In genomic region chr10:46291817-46292572, GRCh38 we compare ENCODE assay signal across 19 cellular contexts. TPM values are rescaled to one million over a fixed set of nuclear protein-coding genes. Genes with fewer than 3 reads are reported as not detected.
A peak's percentile ranks its signal among the peaks of the same experiment; 100 is the strongest.
DNase-seq lines count a peak whose midpoint lies in the region; ATAC-seq and TF ChIP-seq lines count a peak whose summit lies in the region.
"Had no signal": no experiment of that assay in that cellular context is flagged by ENCODE, and none has a peak within 500 bp of the region (broad histone marks: within the 10 kb centered on the region; RNA-seq: fewer than 3 reads in every experiment).

No MANE protein-coding gene starts in this region.

- no peak overlapping the region for H3K27ac Mint-ChIP-seq in endodermal cell
- H3K27ac Mint-ChIP-seq in progenitor cell of endocrine pancreas = peak overlapping the region; percentile 76
- H3K27ac Mint-ChIP-seq: mesothelial cell of epicardium had no signal

- H4K91ac ChIP-seq in IMR-90 (ENCODE audit: insufficient read depth, low read depth, low read length) = no peak overlapping the region

- H3K9ac ChIP-seq in IMR-90 (ENCODE audit: low read depth, low read length) (no peak overlapping the region), endodermal cell (ENCODE audit: extremely low read depth, low read length, poor library complexity, severe bottlenecking) (no peak overlapping the region)

- H3K36me3 ChIP-seq in IMR-90 (ENCODE audit: control insufficient read depth, insufficient read depth, low read length) (no peaks in the 10 kb centered on the region), endodermal cell (ENCODE audit: control insufficient read depth, insufficient read depth, low read length) (no peaks in the 10 kb centered on the region)
- H3K36me3 ChIP-seq: HAP-1 had no signal

- no peak overlapping the region for H2AFZ ChIP-seq in IMR-90 (replicated peaks; ENCODE audit: low read length, poor library complexity)

- H3K4me2 ChIP-seq in IMR-90 (ENCODE audit: low read depth, low read length) = no peak overlapping the region

- dilution Hi-C loops in IMR-90 (cut with HindIII; ENCODE audit: low sequenced_read_pairs, unreplicated experiment) = no loop called here

- ATAC-seq in IMR-90 (ENCODE audit: low read depth) = no peak
- ATAC-seq: activated naive CD4-positive, alpha-beta T cell treated with anti-CD3 and anti-CD28 coated beads, Interleukin-2, amount 50 U/mL, for 72 hours had no signal

- no peak overlapping the region for H2BK120ac ChIP-seq in IMR-90 (ENCODE audit: low read depth, low read length)

- no peaks in the 10 kb centered on the region for H3K9me3 ChIP-seq in IMR-90 (ENCODE audit: control insufficient read depth, insufficient read depth, low read length)
- no peaks in the 10 kb centered on the region for H3K9me3 ChIP-seq in endodermal cell (ENCODE audit: control insufficient read depth, low read length)
- H3K9me3 ChIP-seq: HAP-1 had no signal

- no peaks in the 10 kb centered on the region for H3K79me1 ChIP-seq in IMR-90 (ENCODE audit: low read depth in 1 of 2, low read length in 2 of 2)

- WGBS in IMR-90 (ENCODE audit: extremely low coverage in 2 of 2, insufficient read length in 1 of 2), 2 experiments = 59% methylated on average over 3 of the region's 10 CpGs; no CpG with 5 or more reads in 1 of the 2 experiments
- WGBS in endodermal cell (ENCODE audit: insufficient coverage in 1 of 2, insufficient read length in 1 of 2), 2 experiments = 68 to 74% methylated on average over 5 to 10 of the region's 10 CpGs

- H3K9me1 ChIP-seq in IMR-90 (ENCODE audit: insufficient read depth, low read length) = peaks cover 7% of the 10 kb centered on the region; the same call in 1 of the 2 replicates

- H3K4me3 Mint-ChIP-seq in endodermal cell = no peak overlapping the region
- no peak overlapping the region for H3K4me3 Mint-ChIP-seq in progenitor cell of endocrine pancreas (ENCODE audit: low read depth)
- H3K4me3 Mint-ChIP-seq: mesothelial cell of epicardium had no signal

- no peaks in the 10 kb centered on the region for H3K36me3 Mint-ChIP-seq in endodermal cell (ENCODE audit: low read depth)
- H3K36me3 Mint-ChIP-seq in progenitor cell of endocrine pancreas (ENCODE audit: insufficient read depth) = no peaks in the 10 kb centered on the region
- H3K36me3 Mint-ChIP-seq: activated naive CD4-positive, alpha-beta T cell treated with anti-CD3 and anti-CD28 coated beads, Interleukin-2, amount 50 U/mL, for 72 hours; mesothelial cell of epicardium had no signal

- no peak overlapping the region for H3K14ac ChIP-seq in IMR-90 (replicated peaks; ENCODE audit: low read depth, low read length)

- BruUV-seq in IMR-90 (replicated peaks; lab: Mats Ljungman, UMichigan) = no TSS peak

- H3K4me1 Mint-ChIP-seq in endodermal cell = peaks cover 16% of the 10 kb centered on the region
- no peaks in the 10 kb centered on the region for H3K4me1 Mint-ChIP-seq in progenitor cell of endocrine pancreas (ENCODE audit: low read depth)
- H3K4me1 Mint-ChIP-seq: mesothelial cell of epicardium had no signal

- no peak overlapping the region for H3K4me3 ChIP-seq in IMR-90 (ENCODE audit: insufficient read depth, low read depth, low read length)
- no peak overlapping the region for H3K4me3 ChIP-seq in endodermal cell (ENCODE audit: low read length)
- H3K4me3 ChIP-seq: HAP-1 had no signal

- H3K27me3 Mint-ChIP-seq in endodermal cell (ENCODE audit: insufficient read depth) (peaks cover 2% of the 10 kb centered on the region), progenitor cell of endocrine pancreas (peaks cover 56% of the 10 kb centered on the region)

- H3K4ac ChIP-seq in IMR-90 (ENCODE audit: low read depth, low read length) = no peak overlapping the region; the same call in 1 of the 2 replicates

- H2AK9ac ChIP-seq in IMR-90 (replicated peaks; ENCODE audit: low read depth, low read length, poor library complexity) = peak overlapping the region; percentile 18

- TF ChIP-seq CTCF in IMR-90 (conservative IDR thresholded peaks at IDR 0.05; ENCODE audit: low read depth, low read length) (no peak), endodermal cell (conservative IDR thresholded peaks at IDR 0.05) (no peak), progenitor cell of endocrine pancreas (IDR thresholded peaks at IDR 0.05; ENCODE audit: unreplicated experiment) (no peak)

- no peak for TF ChIP-seq RAD21 in IMR-90 (IDR thresholded peaks at IDR 0.05; ENCODE audit: low read length)

- H4K8ac ChIP-seq in IMR-90 (ENCODE audit: low read depth in 2 of 2, low read length in 2 of 2) = no peak overlapping the region

- H2BK15ac ChIP-seq in IMR-90 (ENCODE audit: low read depth, low read length) = no peak overlapping the region

- no peak overlapping the region for H3K18ac ChIP-seq in IMR-90 (ENCODE audit: low read depth, low read length)

- H3K4me1 ChIP-seq in IMR-90 (ENCODE audit: control insufficient read depth, insufficient read depth, low read length) (no peaks in the 10 kb centered on the region), endodermal cell (ENCODE audit: control insufficient read depth, insufficient read depth, low read length) (no peaks in the 10 kb centered on the region)
- H3K4me1 ChIP-seq: HAP-1 had no signal

- H4K20me1 ChIP-seq in IMR-90 (ENCODE audit: insufficient read depth, low read length) = no peaks in the 10 kb centered on the region

- no peak overlapping the region for H2BK5ac ChIP-seq in IMR-90 (ENCODE audit: low read depth, low read length, poor library complexity, severe bottlenecking)

- H3K9me3 Mint-ChIP-seq in endodermal cell (no peaks in the 10 kb centered on the region), progenitor cell of endocrine pancreas (ENCODE audit: low read depth) (no peaks in the 10 kb centered on the region)
- H3K9me3 Mint-ChIP-seq: activated naive CD4-positive, alpha-beta T cell treated with anti-CD3 and anti-CD28 coated beads, Interleukin-2, amount 50 U/mL, for 72 hours; mesothelial cell of epicardium had no signal

- POLR2A ChIA-PET in IMR-90 (lab: Charles Lee; ENCODE audit: unreplicated experiment) = no interaction called here

- no peak overlapping the region for H2BK20ac ChIP-seq in IMR-90 (ENCODE audit: low read depth, low read length)

- H3K27ac ChIP-seq in IMR-90 (ENCODE audit: insufficient read depth, low read length) = no peak overlapping the region
- H3K27ac ChIP-seq in endodermal cell (ENCODE audit: low read depth, low read length) = no peak overlapping the region

- no peak overlapping the region for H2AK5ac ChIP-seq in IMR-90 (ENCODE audit: low read depth, low read length)

- no peak for TF ChIP-seq POLR2A in IMR-90 (IDR thresholded peaks at IDR 0.05; ENCODE audit: low read depth, low read length)

- H3K56ac ChIP-seq in IMR-90 (ENCODE audit: extremely low read depth, insufficient read depth, low read length) = no peak overlapping the region

- intact Hi-C loops in IMR-90 (cut with micrococcal nuclease) = no loop called here

- in situ Hi-C loops in IMR-90 (cut with MboI; ENCODE audit: low sequenced_read_pairs) = no loop called here

- DNase-seq in activated CD8-positive, alpha-beta memory T cell treated with anti-CD3 and anti-CD28 coated beads, Interleukin-2, amount 50 U/mL, for 48 hours = peak; percentile 23
- DNase-seq in activated CD8-positive, alpha-beta memory T cell treated with anti-CD3 and anti-CD28 coated beads, Interleukin-2, amount 50 U/mL, for 4 hours = no peak
- DNase-seq in IMR-90 (no peak), endodermal cell (peak; percentile 55), progenitor cell of endocrine pancreas (ENCODE audit: low spot score, unreplicated experiment) (no peak), medulla oblongata (ENCODE audit: extremely low spot score) (no peak), inferior parietal cortex (ENCODE audit: extremely low spot score) (no peak), SHP77 (lab: John Stamatoyannopoulos, UW) (no peak)
- DNase-seq: ACHN, GDM1, MV-4-11, NCI-H2029, RPMI8226, SW 1271 had no signal

- CTCF ChIA-PET in IMR-90 (lab: Yijun Ruan, JAX) = no interaction called here

- no peak overlapping the region for H3K23ac ChIP-seq in IMR-90 (ENCODE audit: low read depth, low read length)

- H3K27me3 ChIP-seq in IMR-90 (ENCODE audit: control insufficient read depth, insufficient read depth, low read length) = no peaks in the 10 kb centered on the region; the same call in 1 of the 2 replicates
- no peaks in the 10 kb centered on the region for H3K27me3 ChIP-seq in endodermal cell (ENCODE audit: control insufficient read depth, insufficient read depth, low read length, poor library complexity, severe bottlenecking)

- no peak overlapping the region for H4K5ac ChIP-seq in IMR-90 (ENCODE audit: low read depth, low read length)

TF ChIP-seq in IMR-90, 13 proteins besides CTCF, POLR2A, EP300 and RAD21 (continues in another document):
- TF ChIP-seq MXI1 (IDR thresholded peaks at IDR 0.05; ENCODE audit: borderline replicate concordance, low read depth, low read length) (no peak), SMC3 (IDR thresholded peaks at IDR 0.05; ENCODE audit: low read depth, low read length) (no peak), MAZ (IDR thresholded peaks at IDR 0.05; ENCODE audit: borderline replicate concordance, low read depth, low read length) (no peak), RCOR1 (IDR thresholded peaks at IDR 0.05; ENCODE audit: insufficient replicate concordance, low read length) (no peak), ELK1 (IDR thresholded peaks at IDR 0.05; ENCODE audit: borderline replicate concordance, low read depth, low read length) (no peak), NFE2L2 (IDR thresholded peaks at IDR 0.05; ENCODE audit: low read depth, low read length) (no peak)

RNA-seq across cellular contexts. Expression of gene ANTXRL, which starts 5.2 kb away (rescaled TPM):
- total RNA-seq in IMR-90 (2012; rRNA removed) (not detected in 2 replicates), endodermal cell (not detected), progenitor cell of endocrine pancreas (not detected in 2 replicates)
- polyA plus RNA-seq in IMR-90 (2012; rRNA removed) = not detected in 2 replicates
- polyA plus RNA-seq in IMR-90 (2012; cell fraction: cytosol; rRNA removed) = not detected in 2 replicates
- polyA plus RNA-seq in IMR-90 (2012; cell fraction: nucleus; rRNA removed; ENCODE audit: low replicate concordance) = 0.03 TPM in 1 of 2 replicates, not detected in the other
- not detected for polyA plus RNA-seq in endodermal cell (2013, experiment 1 of 2)
- polyA plus RNA-seq in endodermal cell (2013, experiment 2 of 2) = not detected
- total RNA-seq: activated naive CD4-positive, alpha-beta T cell treated with anti-CD3 and anti-CD28 coated beads, Interleukin-2, amount 50 U/mL, for 72 hours; mesothelial cell of epicardium; pulmonary artery endothelial cell had no signal
- polyA plus RNA-seq: neural cell had no signal

Comparison
In these comparisons a context has a peak if more than half of its experiments do, and no peak if none do; other contexts are left out.
1. DNase-seq: peak in activated CD8-positive, alpha-beta memory T cell treated with anti-CD3 and anti-CD28 coated beads, Interleukin-2, amount 50 U/mL, for 48 hours (single experiment) and endodermal cell (single experiment); none in activated CD8-positive, alpha-beta memory T cell treated with anti-CD3 and anti-CD28 coated beads, Interleukin-2, amount 50 U/mL, for 4 hours (single experiment), IMR-90 (single experiment), progenitor cell of endocrine pancreas (single experiment), medulla oblongata (single experiment), inferior parietal cortex (single experiment) and SHP77 (0 of 2).